ENCODE assay signal across 2 cellular contexts in genomic region chr16:18306066-18306465, GRCh38. TPM values are rescaled to one million over a fixed set of nuclear protein-coding genes. Genes with fewer than 3 reads are reported as not detected.
"Had no signal": no experiment of that assay in that cellular context is flagged by ENCODE, and none has a peak within 500 bp of the region (broad histone marks: within the 10 kb centered on the region; RNA-seq: fewer than 3 reads in every experiment).

No MANE protein-coding gene starts in this region.

RNA-seq across cellular contexts. Expression of gene NPIPA8, which starts 30.5 kb away (rescaled TPM):
- total RNA-seq: H7, HT1080 had no signal
